2 cellular contexts compared by ENCODE assay signal in genomic region chr15:90203922-90204321, GRCh38.
TF ChIP-seq lines count a peak whose summit lies in the region.

No MANE protein-coding gene starts in this region.

TF ChIP-seq in A549, 52 proteins besides CTCF, POLR2A, EP300 and RAD21:
- TF ChIP-seq BHLHE40 (IDR thresholded peaks at IDR 0.05; ENCODE audit: low read depth, low read length) = no peak
- no peak for TF ChIP-seq POLR2AphosphoS2 (conservative IDR thresholded peaks at IDR 0.05; ENCODE audit: low read length)

TF ChIP-seq in GM12878, 131 proteins besides CTCF, POLR2A, EP300 and RAD21:
- TF ChIP-seq BHLHE40 (IDR thresholded peaks at IDR 0.05; ENCODE audit: borderline replicate concordance in 1 of 2, low read depth in 2 of 2, low read length in 1 of 2) = peak; percentile 8 to 73; a peak in 2 of 4 replicates
- TF ChIP-seq NRF1 (conservative IDR thresholded peaks at IDR 0.05; ENCODE audit: low read depth, low read length) = no peak
- TF ChIP-seq ZNF24 (IDR thresholded peaks at IDR 0.05) = no peak
- TF ChIP-seq, protein P1, sequence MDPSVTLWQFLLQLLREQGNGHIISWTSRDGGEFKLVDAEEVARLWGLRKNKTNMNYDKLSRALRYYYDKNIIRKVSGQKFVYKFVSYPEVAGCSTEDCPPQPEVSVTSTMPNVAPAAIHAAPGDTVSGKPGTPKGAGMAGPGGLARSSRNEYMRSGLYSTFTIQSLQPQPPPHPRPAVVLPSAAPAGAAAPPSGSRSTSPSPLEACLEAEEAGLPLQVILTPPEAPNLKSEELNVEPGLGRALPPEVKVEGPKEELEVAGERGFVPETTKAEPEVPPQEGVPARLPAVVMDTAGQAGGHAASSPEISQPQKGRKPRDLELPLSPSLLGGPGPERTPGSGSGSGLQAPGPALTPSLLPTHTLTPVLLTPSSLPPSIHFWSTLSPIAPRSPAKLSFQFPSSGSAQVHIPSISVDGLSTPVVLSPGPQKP (IDR thresholded peaks at IDR 0.05; ENCODE audit: low read depth, low read length) = no peak
- no peak for TF ChIP-seq TCF12 (IDR thresholded peaks at IDR 0.05; ENCODE audit: low read depth, low read length)
- TF ChIP-seq POU2F2 (IDR thresholded peaks at IDR 0.05; ENCODE audit: borderline replicate concordance, low read depth, low read length) = no peak
- peak; percentile 46; the same call in 1 of the 2 replicates for TF ChIP-seq BCL11A (IDR thresholded peaks at IDR 0.05; ENCODE audit: low read depth, low read length)
- no peak for TF ChIP-seq RAD51 (IDR thresholded peaks at IDR 0.05)
- no peak for TF ChIP-seq JUNB (IDR thresholded peaks at IDR 0.05)
- 0 out of 2 replicates have a peak, but pooled peaks have one; percentile 47 for TF ChIP-seq NR2F1 (conservative IDR thresholded peaks at IDR 0.05)
- no peak for TF ChIP-seq RB1 (IDR thresholded peaks at IDR 0.05; ENCODE audit: borderline replicate concordance)
- peak; percentile 90 for TF ChIP-seq MEF2B (IDR thresholded peaks at IDR 0.05; ENCODE audit: partially characterized antibody, poor library complexity, severe bottlenecking)
- TF ChIP-seq, protein P2, sequence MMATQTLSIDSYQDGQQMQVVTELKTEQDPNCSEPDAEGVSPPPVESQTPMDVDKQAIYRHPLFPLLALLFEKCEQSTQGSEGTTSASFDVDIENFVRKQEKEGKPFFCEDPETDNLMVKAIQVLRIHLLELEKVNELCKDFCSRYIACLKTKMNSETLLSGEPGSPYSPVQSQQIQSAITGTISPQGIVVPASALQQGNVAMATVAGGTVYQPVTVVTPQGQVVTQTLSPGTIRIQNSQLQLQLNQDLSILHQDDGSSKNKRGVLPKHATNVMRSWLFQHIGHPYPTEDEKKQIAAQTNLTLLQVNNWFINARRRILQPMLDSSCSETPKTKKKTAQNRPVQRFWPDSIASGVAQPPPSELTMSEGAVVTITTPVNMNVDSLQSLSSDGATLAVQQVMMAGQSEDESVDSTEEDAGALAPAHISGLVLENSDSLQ (IDR thresholded peaks at IDR 0.05) = no peak
- TF ChIP-seq SUZ12 (IDR thresholded peaks at IDR 0.05; ENCODE audit: unreplicated experiment) = no peak
- TF ChIP-seq YBX1 (IDR thresholded peaks at IDR 0.05) = no peak
- no peak for TF ChIP-seq ZNF622 (IDR thresholded peaks at IDR 0.05)
- no peak for TF ChIP-seq RUNX3 (IDR thresholded peaks at IDR 0.05; ENCODE audit: low read length)
- TF ChIP-seq IKZF2 (IDR thresholded peaks at IDR 0.05) = peak in 1 of 2 experiments; percentile 27; a peak in 1 of 4 replicates
- TF ChIP-seq SMAD1 (IDR thresholded peaks at IDR 0.05; ENCODE audit: low read depth, partially characterized antibody) = peak; percentile 82
- TF ChIP-seq SREBF2 (IDR thresholded peaks at IDR 0.05; ENCODE audit: low read length) = no peak
- TF ChIP-seq MTA2 (IDR thresholded peaks at IDR 0.05; ENCODE audit: low read depth) = peak; percentile 80
- no peak for TF ChIP-seq MTA3 (IDR thresholded peaks at IDR 0.05; ENCODE audit: borderline replicate concordance, low read length)
- no peak for TF ChIP-seq TBL1XR1 (IDR thresholded peaks at IDR 0.05; ENCODE audit: low read depth, low read length)
- no peak for TF ChIP-seq NFYA (IDR thresholded peaks at IDR 0.05; ENCODE audit: borderline replicate concordance, low read depth, low read length)
- TF ChIP-seq RELA (IDR thresholded peaks at IDR 0.05; ENCODE audit: borderline replicate concordance, partially characterized antibody) = no peak
- TF ChIP-seq DPF2 (IDR thresholded peaks at IDR 0.05) = peak; percentile 51; the same call in 1 of the 2 replicates
- TF ChIP-seq, protein P3, sequence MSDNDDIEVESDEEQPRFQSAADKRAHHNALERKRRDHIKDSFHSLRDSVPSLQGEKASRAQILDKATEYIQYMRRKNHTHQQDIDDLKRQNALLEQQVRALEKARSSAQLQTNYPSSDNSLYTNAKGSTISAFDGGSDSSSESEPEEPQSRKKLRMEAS (IDR thresholded peaks at IDR 0.05; ENCODE audit: low read depth, low read length) = no peak
- TF ChIP-seq CUX1 (IDR thresholded peaks at IDR 0.05; ENCODE audit: insufficient replicate concordance, low read depth, low read length) = no peak
- no peak for TF ChIP-seq NR2C1 (IDR thresholded peaks at IDR 0.05)
- TF ChIP-seq BCL3 (IDR thresholded peaks at IDR 0.05; ENCODE audit: borderline replicate concordance, insufficient read depth, low read depth, low read length, poor library complexity, severe bottlenecking) = no peak
- TF ChIP-seq, protein P4, sequence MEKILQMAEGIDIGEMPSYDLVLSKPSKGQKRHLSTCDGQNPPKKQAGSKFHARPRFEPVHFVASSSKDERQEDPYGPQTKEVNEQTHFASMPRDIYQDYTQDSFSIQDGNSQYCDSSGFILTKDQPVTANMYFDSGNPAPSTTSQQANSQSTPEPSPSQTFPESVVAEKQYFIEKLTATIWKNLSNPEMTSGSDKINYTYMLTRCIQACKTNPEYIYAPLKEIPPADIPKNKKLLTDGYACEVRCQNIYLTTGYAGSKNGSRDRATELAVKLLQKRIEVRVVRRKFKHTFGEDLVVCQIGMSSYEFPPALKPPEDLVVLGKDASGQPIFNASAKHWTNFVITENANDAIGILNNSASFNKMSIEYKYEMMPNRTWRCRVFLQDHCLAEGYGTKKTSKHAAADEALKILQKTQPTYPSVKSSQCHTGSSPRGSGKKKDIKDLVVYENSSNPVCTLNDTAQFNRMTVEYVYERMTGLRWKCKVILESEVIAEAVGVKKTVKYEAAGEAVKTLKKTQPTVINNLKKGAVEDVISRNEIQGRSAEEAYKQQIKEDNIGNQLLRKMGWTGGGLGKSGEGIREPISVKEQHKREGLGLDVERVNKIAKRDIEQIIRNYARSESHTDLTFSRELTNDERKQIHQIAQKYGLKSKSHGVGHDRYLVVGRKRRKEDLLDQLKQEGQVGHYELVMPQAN (conservative IDR thresholded peaks at IDR 0.05) = no peak
- TF ChIP-seq IKZF1 (conservative IDR thresholded peaks at IDR 0.05) = peak; percentile 63; the same call in 1 of the 2 replicates
- TF ChIP-seq NBN (IDR thresholded peaks at IDR 0.05) = 0 out of 2 replicates have a peak, but pooled peaks have one; percentile 23
